ENCODE assay signal across 25 cellular contexts in genomic region chrX:53235566-53235965, GRCh38.
"Had no signal": no experiment of that assay in that cellular context is flagged by ENCODE, and none has a peak within 500 bp of the region (broad histone marks: within the 10 kb centered on the region; RNA-seq: fewer than 3 reads in every experiment).

No MANE protein-coding gene starts in this region.

- H3K9me3 ChIP-seq: left lung, lower lobe of right lung, ovary, prostate gland, suprapubic skin, thoracic aorta, tibial artery, uterus had no signal

- H3K36me3 ChIP-seq: ovary, prostate gland, thoracic aorta, uterus had no signal

- H3K27ac ChIP-seq: left lung, lower lobe of right lung, ovary, prostate gland, skin epidermis, suprapubic skin, thoracic aorta, tibial artery, uterus had no signal

- ATAC-seq: left colon, left lung, lower lobe of right lung, natural killer cell, right cardiac atrium, sciatic nerve had no signal

- H3K27me3 ChIP-seq: left lung, ovary, suprapubic skin, tibial artery, uterus had no signal

- H3K4me3 ChIP-seq: left lung, lower lobe of right lung, ovary, prostate gland, skin epidermis, suprapubic skin, thoracic aorta, tibial artery, uterus had no signal

- H3K4me1 ChIP-seq: left lung, lower lobe of right lung, prostate gland, suprapubic skin, tibial artery, uterus had no signal

- DNase-seq: hypothalamus; immature natural killer cell; kidney; left colon; left lung; lower lobe of right lung; mesendoderm; naive B cell; natural killer cell; nephron progenitor cell; ovary; retina; right cardiac atrium; stimulated activated CD4-positive, alpha-beta T cell treated with anti-CD3 and anti-CD28 coated beads, Interleukin-12 subunit alpha, Interleukin-12 subunit beta, amount 100 ng/mL, for 4 hours; stimulated activated CD4-positive, alpha-beta T cell treated with anti-CD3 and anti-CD28 coated beads, Interleukin-15, amount 100 ng/mL, for 24 hours; stimulated activated CD4-positive, alpha-beta T cell treated with anti-CD3 and anti-CD28 coated beads, Interleukin-2, amount 100 ng/mL, for 24 hours; stimulated activated CD4-positive, alpha-beta T cell treated with anti-CD3 and anti-CD28 coated beads, Interleukin-4, amount 100 ng/mL, for 1 hour; stimulated activated naive CD4-positive, alpha-beta T cell treated with Interleukin-2 at 50 U/mL for 16 hours; tibial artery; uterus had no signal
